Comparison of ENCODE assay signal across 16 cellular contexts in genomic region chr7:154860621-154861375, GRCh38.
DNase-seq lines count a peak whose midpoint lies in the region.
"Had no signal": no experiment of that assay in that cellular context is flagged by ENCODE, and none has a peak within 500 bp of the region (broad histone marks: within the 10 kb centered on the region; RNA-seq: fewer than 3 reads in every experiment).

No MANE protein-coding gene starts in this region.

- intact Hi-C loops in posterior vena cava (cut with DNase I), result no loop called here

- H3K27ac ChIP-seq in caudate nucleus (ENCODE audit: low read depth, low read length), result peak overlapping the region; percentile 52
- H3K27ac ChIP-seq: 22Rv1, BLaER1, C4-2B had no signal

- peak; percentile 41 for DNase-seq in activated effector memory CD4-positive, alpha-beta T cell treated with anti-CD3 and anti-CD28 coated beads, Interleukin-2, amount 50 U/mL, for 16 hours
- no peak for DNase-seq in activated effector memory CD4-positive, alpha-beta T cell treated with Interleukin-2 at 50 U/mL for 16 hours
- peak in 1 of 61 donors; percentile 12 for DNase-seq in caudate nucleus (lab: John Stamatoyannopoulos, UW)
- DNase-seq in posterior vena cava (ENCODE audit: low spot score), result peak; percentile 50
- DNase-seq in mesenteric fat pad (ENCODE audit: low spot score), result no peak
- DNase-seq in NK-92 (lab: John Stamatoyannopoulos, UW; ENCODE audit: unreplicated experiment), result no peak
- DNase-seq: Caco-2; CD4-positive, CD25-positive, alpha-beta regulatory T cell; CD8-positive, alpha-beta T cell; DMS153; DND-41; GDM1; GOT3 had no signal

Comparison
In these comparisons a context has a peak if more than half of its experiments do, and no peak if none do; other contexts are left out.
1. DNase-seq: peak in activated effector memory CD4-positive, alpha-beta T cell treated with anti-CD3 and anti-CD28 coated beads, Interleukin-2, amount 50 U/mL, for 16 hours (single experiment) and posterior vena cava (single experiment); none in activated effector memory CD4-positive, alpha-beta T cell treated with Interleukin-2 at 50 U/mL for 16 hours (single experiment), mesenteric fat pad (single experiment) and NK-92 (single experiment).